Comparison of ENCODE assay signal across 14 cellular contexts in genomic region chr7:116859323-116859722, GRCh38. TPM values are rescaled to one million over a fixed set of nuclear protein-coding genes. Genes with fewer than 3 reads are reported as not detected.
DNase-seq lines count a peak whose midpoint lies in the region; ATAC-seq and TF ChIP-seq lines count a peak whose summit lies in the region.
"Had no signal": no experiment of that assay in that cellular context is flagged by ENCODE, and none has a peak within 500 bp of the region (broad histone marks: within the 10 kb centered on the region; RNA-seq: fewer than 3 reads in every experiment).

No MANE protein-coding gene starts in this region.

- no peak overlapping the region for H3K27ac ChIP-seq in gastroesophageal sphincter
- H3K27ac ChIP-seq: ovary, testis had no signal

- TF ChIP-seq POLR2A in gastroesophageal sphincter (IDR thresholded peaks at IDR 0.05) = no peak

- DNase-seq in NCI-H2029 (lab: John Stamatoyannopoulos, UW) = peak; percentile 21
- no peak for DNase-seq in NCI-H2029 treated with DMSO at 0.1 percent for 48 hours (lab: John Stamatoyannopoulos, UW)
- DNase-seq in OCI-M1 (lab: John Stamatoyannopoulos, UW) = peak; percentile 20
- DNase-seq in fibroblast of gingiva (ENCODE audit: low read depth) = peak; percentile 76
- no peak for DNase-seq in DMS114 treated with DMSO at 0.1 percent for 48 hours (lab: John Stamatoyannopoulos, UW; ENCODE audit: unreplicated experiment)
- DNase-seq in NK-92 treated with Interleukin-12 subunit alpha and Interleukin-12 subunit beta, amount 100 ng/mL, for 24 hours (lab: John Stamatoyannopoulos, UW) = no peak
- DNase-seq: 8988T; cerebellar nuclear complex; ovary; stimulated activated CD4-positive, alpha-beta T cell treated with anti-CD3 and anti-CD28 coated beads, Interleukin-4, amount 100 ng/mL, for 1 hour; testis had no signal

- H3K27me3 ChIP-seq in gastroesophageal sphincter = no peaks in the 10 kb centered on the region
- H3K27me3 ChIP-seq: ovary, testis had no signal

- WGBS in gastroesophageal sphincter (ENCODE audit: low coverage in 1 of 2), 2 donors = 82 to 85% methylated on average over 1 of the region's 1 CpG

- no peak overlapping the region for H3K4me3 ChIP-seq in gastroesophageal sphincter
- H3K4me3 ChIP-seq: GM12878, ovary, testis had no signal

- ATAC-seq in gastroesophageal sphincter (no peak), GM21381 (IDR thresholded peaks at IDR 0.05; ENCODE audit: unreplicated experiment) (no peak)
- ATAC-seq: GM12878 had no signal

- no peaks in the 10 kb centered on the region for H3K9me3 ChIP-seq in gastroesophageal sphincter
- H3K9me3 ChIP-seq: ovary, testis had no signal

- H3K36me3 ChIP-seq in gastroesophageal sphincter = no peaks in the 10 kb centered on the region
- H3K36me3 ChIP-seq: ovary had no signal

- H3K4me1 ChIP-seq in gastroesophageal sphincter = peaks cover 0 to 21% (median 0%) of the 10 kb centered on the region in 3 donors

- no peak for TF ChIP-seq EP300 in gastroesophageal sphincter (IDR thresholded peaks at IDR 0.05)

- TF ChIP-seq CTCF in gastroesophageal sphincter (IDR thresholded peaks at IDR 0.05) = no peak

RNA-seq across cellular contexts. Expression of gene CAPZA2, which starts 3.1 kb away (rescaled TPM):
- 100 to 1,000 TPM; 171 to 275 (median 201) TPM for total RNA-seq in gastroesophageal sphincter

Comparison
In these comparisons a context has a peak if more than half of its experiments do, and no peak if none do; other contexts are left out.
1. DNase-seq: peak in NCI-H2029 (single experiment), OCI-M1 (single experiment) and fibroblast of gingiva (single experiment); none in NCI-H2029 treated with DMSO at 0.1 percent for 48 hours (single experiment), DMS114 treated with DMSO at 0.1 percent for 48 hours (single experiment) and NK-92 treated with Interleukin-12 subunit alpha and Interleukin-12 subunit beta, amount 100 ng/mL, for 24 hours (single experiment).